ENCODE assay signal across 17 cellular contexts in the genomic region with DNA sequence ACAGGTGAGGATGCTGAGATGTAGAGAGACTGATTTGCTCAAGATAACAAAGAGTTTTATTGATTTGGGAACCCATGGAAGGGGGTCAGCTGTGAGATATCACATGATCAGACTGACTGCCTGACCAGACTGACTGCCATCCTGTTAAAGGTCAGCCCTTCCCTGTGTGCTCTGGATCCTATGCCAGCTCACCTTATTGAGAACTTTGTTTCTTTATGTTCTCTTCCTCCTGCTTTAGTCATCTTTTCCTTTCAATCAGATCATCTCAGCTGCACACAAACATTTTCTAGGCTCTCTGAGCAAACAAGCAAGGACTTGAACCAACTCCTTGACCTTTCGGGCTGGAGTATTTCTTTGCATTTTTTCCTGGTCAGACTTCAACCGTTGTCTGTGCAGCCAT. TPM values are rescaled to one million over a fixed set of nuclear protein-coding genes. Genes with fewer than 3 reads are reported as not detected.
DNase-seq lines count a peak whose midpoint lies in the region; ATAC-seq and TF ChIP-seq lines count a peak whose summit lies in the region.
"Had no signal": no experiment of that assay in that cellular context is flagged by ENCODE, and none has a peak within 500 bp of the region (broad histone marks: within the 10 kb centered on the region; RNA-seq: fewer than 3 reads in every experiment).

No MANE protein-coding gene starts in this region.

- H3K4me1 Mint-ChIP-seq in activated naive CD4-positive, alpha-beta T cell treated with anti-CD3 and anti-CD28 coated beads for 36 hours (ENCODE audit: low read depth), result peaks cover 42% of the 10 kb centered on the region

- H3K36me3 ChIP-seq in RWPE2 (ENCODE audit: low read depth), result no peaks in the 10 kb centered on the region
- H3K36me3 ChIP-seq: BLaER1 had no signal

- peaks cover 2% of the 10 kb centered on the region for H3K36me3 Mint-ChIP-seq in activated naive CD4-positive, alpha-beta T cell treated with anti-CD3 and anti-CD28 coated beads for 36 hours (ENCODE audit: low read depth)

- H3K27ac ChIP-seq in RWPE2 (ENCODE audit: poor library complexity, severe bottlenecking), result no peak overlapping the region
- H3K27ac ChIP-seq: 22Rv1, A549, BLaER1 had no signal

- H3K4me3 Mint-ChIP-seq in activated naive CD4-positive, alpha-beta T cell treated with anti-CD3 and anti-CD28 coated beads for 36 hours, result no peak overlapping the region
- H3K4me3 Mint-ChIP-seq: CD8-positive, alpha-beta T cell had no signal

- no peak for DNase-seq in activated naive CD4-positive, alpha-beta T cell treated with anti-CD3 and anti-CD28 coated beads for 36 hours
- no peak for DNase-seq in activated naive CD4-positive, alpha-beta T cell (lab: John Stamatoyannopoulos, UW)
- DNase-seq in RWPE2 (ENCODE audit: low spot score), result no peak
- DNase-seq in epithelial cell of esophagus (ENCODE audit: low read depth), result peak; percentile 47
- no peak for DNase-seq in effector CD4-positive, alpha-beta T cell
- DNase-seq in head of caudate nucleus, result no peak
- no peak for DNase-seq in AG20443 (ENCODE audit: low spot score)
- DNase-seq: CD8-positive, alpha-beta T cell; DMS 273 treated with DMSO at 0.1 percent for 48 hours; DMS53; DND-41; EL; HCEC 1CT had no signal

- H3K4me3 ChIP-seq in RWPE2 (ENCODE audit: severe bottlenecking) (no peak overlapping the region), epithelial cell of esophagus (ENCODE audit: low read length) (no peak overlapping the region)
- H3K4me3 ChIP-seq: A549, BLaER1, GM12878 had no signal

- intact Hi-C loops in activated naive CD4-positive, alpha-beta T cell treated with anti-CD3 and anti-CD28 coated beads for 36 hours (cut with micrococcal nuclease), result no loop called here
- intact Hi-C loops in head of caudate nucleus (cut with DNase I), result no loop called here

- no peaks in the 10 kb centered on the region for H3K9me3 ChIP-seq in RWPE2 (ENCODE audit: severe bottlenecking)
- H3K9me3 ChIP-seq: A549, BLaER1 had no signal

- ATAC-seq in RWPE2 (ENCODE audit: low read depth), result peak; percentile 48; the same call in 2 of the 3 replicates
- ATAC-seq: A549; CD8-positive, alpha-beta T cell; GM12878 had no signal

- H3K4me1 ChIP-seq in RWPE2 (ENCODE audit: insufficient read depth, poor library complexity, severe bottlenecking), result peaks cover 27% of the 10 kb centered on the region
- H3K4me1 ChIP-seq: A549, BLaER1 had no signal

- no peaks in the 10 kb centered on the region for H3K9me3 Mint-ChIP-seq in activated naive CD4-positive, alpha-beta T cell treated with anti-CD3 and anti-CD28 coated beads for 36 hours
- H3K9me3 Mint-ChIP-seq: CD8-positive, alpha-beta T cell had no signal

- TF ChIP-seq CTCF in RWPE2 (IDR thresholded peaks at IDR 0.05; ENCODE audit: poor library complexity, severe bottlenecking) (no peak), epithelial cell of esophagus (IDR thresholded peaks at IDR 0.05; ENCODE audit: insufficient read depth, low read depth, low read length, missing control alignments) (no peak)

- CTCF ChIA-PET in activated naive CD4-positive, alpha-beta T cell treated with anti-CD3 and anti-CD28 coated beads for 36 hours (lab: Charles Lee), result no interaction called here

- H3K27ac Mint-ChIP-seq in activated naive CD4-positive, alpha-beta T cell treated with anti-CD3 and anti-CD28 coated beads for 36 hours, result peak overlapping the region; percentile 11
- H3K27ac Mint-ChIP-seq: CD8-positive, alpha-beta T cell had no signal

- peaks cover 8% of the 10 kb centered on the region for H3K27me3 Mint-ChIP-seq in activated naive CD4-positive, alpha-beta T cell treated with anti-CD3 and anti-CD28 coated beads for 36 hours (ENCODE audit: low read depth)

- no peaks in the 10 kb centered on the region for H3K27me3 ChIP-seq in RWPE2 (ENCODE audit: insufficient read depth, poor library complexity, severe bottlenecking)
- H3K27me3 ChIP-seq: BLaER1 had no signal

RNA-seq across cellular contexts. Expression of a gene that starts 50.0 kb away (rescaled TPM):
- 100 to 1,000 TPM; 106 to 108 TPM for total RNA-seq in activated naive CD4-positive, alpha-beta T cell treated with anti-CD3 and anti-CD28 coated beads for 36 hours
